ENCODE assay signal across 8 cellular contexts in genomic region chr18:9615280-9615797, GRCh38. TPM values are rescaled to one million over a fixed set of nuclear protein-coding genes. Genes with fewer than 3 reads are reported as not detected.
DNase-seq lines count a peak whose midpoint lies in the region; ATAC-seq, FAIRE-seq and TF ChIP-seq lines count a peak whose summit lies in the region.

No MANE protein-coding gene starts in this region.

- no peaks in the 10 kb centered on the region for H3K27me3 ChIP-seq in tibial artery

- peak overlapping the region; percentile 67 to 76 for H3K4me3 Mint-ChIP-seq in activated T-cell treated with anti-CD3 and anti-CD28 coated beads, Interleukin-2, amount 50 U/mL, for 72 hours

- no peaks in the 10 kb centered on the region for H3K27me3 Mint-ChIP-seq in activated T-cell treated with anti-CD3 and anti-CD28 coated beads, Interleukin-2, amount 50 U/mL, for 72 hours (ENCODE audit: low read depth)

- H3K4me3 ChIP-seq in astrocyte of the spinal cord (ENCODE audit: low read depth, low read length) (peak overlapping the region; percentile 86), lower leg skin (ENCODE audit: low read depth, poor library complexity, severe bottlenecking) (peak overlapping the region; percentile 30), tibial artery (peak overlapping the region; percentile 96 to 98)

- no peaks in the 10 kb centered on the region for H3K9me3 Mint-ChIP-seq in activated T-cell treated with anti-CD3 and anti-CD28 coated beads, Interleukin-2, amount 50 U/mL, for 72 hours

- no peak for FAIRE-seq in HTR-8/SVneo (lab: Jason Lieb, UNC)

- 29 to 40% methylated on average over 13 of the region's 13 CpGs for WGBS in lower leg skin, 2 donors

- no peak for TF ChIP-seq POLR2A in lower leg skin (IDR thresholded peaks at IDR 0.05)

- H3K36me3 Mint-ChIP-seq in activated T-cell treated with anti-CD3 and anti-CD28 coated beads, Interleukin-2, amount 50 U/mL, for 72 hours (ENCODE audit: insufficient read depth in 2 of 2): peaks cover 4% of the 10 kb centered on the region in 2 donors

- in situ Hi-C loops in astrocyte of the spinal cord (cut with HindIII; ENCODE audit: low sequenced_read_pairs): no loop called here

- TF ChIP-seq CTCF in astrocyte of the spinal cord (IDR thresholded peaks at IDR 0.05; ENCODE audit: low read depth, low read length) (no peak), lower leg skin (IDR thresholded peaks at IDR 0.05) (no peak), tibial artery (IDR thresholded peaks at IDR 0.05) (no peak)

- intact Hi-C loops in lower leg skin (cut with DNase I; ENCODE audit: low total_unique reads): no loop called here
- intact Hi-C loops in tibial artery (cut with DNase I; ENCODE audit: low total_unique reads): loop anchor here (10.0 kb wide), 2 partner anchors 89 to 299 kb away; partner anchors contain the start of genes RAB31 and VAPA

- peak overlapping the region; percentile 45 for H3K27ac Mint-ChIP-seq in activated T-cell treated with anti-CD3 and anti-CD28 coated beads, Interleukin-2, amount 50 U/mL, for 72 hours

- no peak for ATAC-seq in activated T-cell treated with anti-CD3 and anti-CD28 coated beads, Interleukin-2, amount 50 U/mL, for 72 hours (replicated peaks in 1 of 2)

- peaks cover 0 to 49% (median 20%) of the 10 kb centered on the region in 4 donors for H3K4me1 ChIP-seq in tibial artery

- H3K9me3 ChIP-seq in tibial artery: no peaks in the 10 kb centered on the region

- peaks cover 0 to 8% (median 0%) of the 10 kb centered on the region in 3 donors for H3K36me3 ChIP-seq in tibial artery

- no peak for DNase-seq in activated T-cell treated with anti-CD3 and anti-CD28 coated beads, Interleukin-2, amount 50 U/mL, for 72 hours
- DNase-seq in activated T-cell treated with anti-CD3 and anti-CD28 coated beads for 4 hours: no peak
- peak; percentile 17 for DNase-seq in astrocyte of the spinal cord (ENCODE audit: low read depth, low spot score)
- no peak for DNase-seq in lower leg skin (ENCODE audit: low spot score in 2 of 2)
- DNase-seq in tibial artery: no peak
- DNase-seq in C1 segment of cervical spinal cord (lab: John Stamatoyannopoulos, UW): no peak
- no peak for DNase-seq in HTR-8/SVneo (ENCODE audit: insufficient read length, low spot score)
- DNase-seq in NCI-H2196 treated with DMSO at 0.1 percent for 48 hours (lab: John Stamatoyannopoulos, UW; ENCODE audit: unreplicated experiment): no peak

- H3K4me1 Mint-ChIP-seq in activated T-cell treated with anti-CD3 and anti-CD28 coated beads, Interleukin-2, amount 50 U/mL, for 72 hours (ENCODE audit: low read depth): peaks cover 49% of the 10 kb centered on the region

- H3K27ac ChIP-seq in tibial artery: peak overlapping the region; percentile 94 to 99

RNA-seq across cellular contexts. Expression of gene PPP4R1, which starts 1.0 kb away (rescaled TPM):
- 10 to 100 TPM; 17.5 to 23.7 TPM for total RNA-seq in activated T-cell treated with anti-CD3 and anti-CD28 coated beads, Interleukin-2, amount 50 U/mL, for 72 hours
- 100 to 1,000 TPM in 1 of 4 donors, 10 to 100 TPM in 3; 50.0 to 129 (median 68.0) TPM for total RNA-seq in lower leg skin

Comparison
In these comparisons a context has a peak if more than half of its experiments do, and no peak if none do; other contexts are left out.
1. H3K4me3 ChIP-seq: peak in every context shown above with its lines; median percentile 97 in tibial artery; 86 in astrocyte of the spinal cord; 30 in lower leg skin.